18 cellular contexts compared by ENCODE assay signal in the genomic region with DNA sequence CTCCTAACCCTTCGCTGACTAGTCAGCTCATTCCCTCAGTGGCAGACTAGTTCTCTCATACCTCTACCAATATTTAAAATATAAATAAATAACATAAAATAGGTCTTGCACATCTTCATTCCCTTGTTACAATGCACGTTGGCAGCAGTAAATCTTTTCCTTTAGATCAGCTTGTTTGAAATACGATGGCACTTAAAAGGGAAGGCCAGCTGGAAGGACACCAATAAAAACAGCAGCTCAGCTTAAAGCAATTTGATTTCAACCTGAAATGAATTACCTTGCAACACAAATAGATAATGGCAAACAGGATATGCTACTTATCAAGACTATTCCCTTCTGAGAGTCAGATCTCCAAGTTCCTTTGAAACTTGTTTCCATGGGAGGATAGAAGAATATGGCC.
DNase-seq lines count a peak whose midpoint lies in the region; ATAC-seq and TF ChIP-seq lines count a peak whose summit lies in the region.
"Had no signal": no experiment of that assay in that cellular context is flagged by ENCODE, and none has a peak within 500 bp of the region (broad histone marks: within the 10 kb centered on the region; RNA-seq: fewer than 3 reads in every experiment).

No MANE protein-coding gene starts in this region.

- H3K9me3 Mint-ChIP-seq in chondrocyte (ENCODE audit: low read depth) (no peaks in the 10 kb centered on the region), osteocyte (ENCODE audit: unreplicated experiment) (no peaks in the 10 kb centered on the region)

- peak; percentile 32 for DNase-seq in NCI-H510A treated with DMSO at 0.1 percent for 48 hours (lab: John Stamatoyannopoulos, UW)
- no peak for DNase-seq in NCI-H510A (lab: John Stamatoyannopoulos, UW)
- DNase-seq in NCI-H226, result peak; percentile 18
- no peak for DNase-seq in chondrocyte (ENCODE audit: low spot score)
- DNase-seq in osteocyte (ENCODE audit: extremely low spot score, unreplicated experiment), result no peak
- DNase-seq in activated effector memory CD4-positive, alpha-beta T cell treated with Interleukin-2 at 50 U/mL for 16 hours, result no peak
- DNase-seq in NCI-H1930 (lab: John Stamatoyannopoulos, UW), result no peak
- DNase-seq: CD8-positive, alpha-beta memory T cell; GF-D8; GM23248; HCEC 1CT; KG1; NCI-H1105; NCI-H187; NCI-H2171 treated with DMSO at 0.1 percent for 48 hours; PC-9; T-helper 1 cell had no signal

- H3K4me3 Mint-ChIP-seq in chondrocyte (ENCODE audit: unreplicated experiment) (no peak overlapping the region), osteocyte (ENCODE audit: unreplicated experiment) (no peak overlapping the region)
- H3K4me3 Mint-ChIP-seq: CD8-positive, alpha-beta memory T cell had no signal

- no peaks in the 10 kb centered on the region for H3K36me3 Mint-ChIP-seq in chondrocyte (ENCODE audit: low read depth)
- no peaks in the 10 kb centered on the region for H3K36me3 Mint-ChIP-seq in osteocyte (ENCODE audit: unreplicated experiment)
- H3K36me3 Mint-ChIP-seq: CD8-positive, alpha-beta memory T cell had no signal

- no peak for ATAC-seq in GM21737 (IDR thresholded peaks at IDR 0.05; ENCODE audit: unreplicated experiment)

- no peak for TF ChIP-seq CTCF in chondrocyte (IDR thresholded peaks at IDR 0.05)
- TF ChIP-seq CTCF in osteocyte (IDR thresholded peaks at IDR 0.05), result no peak

- H3K27me3 Mint-ChIP-seq in chondrocyte (ENCODE audit: low read depth), result no peaks in the 10 kb centered on the region
- no peaks in the 10 kb centered on the region for H3K27me3 Mint-ChIP-seq in osteocyte (ENCODE audit: unreplicated experiment)
- H3K27me3 Mint-ChIP-seq: CD8-positive, alpha-beta memory T cell had no signal

- H3K27ac Mint-ChIP-seq in chondrocyte (ENCODE audit: unreplicated experiment) (peak overlapping the region; percentile 34), osteocyte (ENCODE audit: unreplicated experiment) (peak overlapping the region; percentile 78)
- H3K27ac Mint-ChIP-seq: CD8-positive, alpha-beta memory T cell had no signal

- H3K4me1 Mint-ChIP-seq in chondrocyte (ENCODE audit: low read depth) (peaks cover 58% of the 10 kb centered on the region), osteocyte (ENCODE audit: unreplicated experiment) (peaks cover 56% of the 10 kb centered on the region)
- H3K4me1 Mint-ChIP-seq: CD8-positive, alpha-beta memory T cell had no signal

Comparison
In these comparisons a context has a peak if more than half of its experiments do, and no peak if none do; other contexts are left out.
1. DNase-seq: peak in NCI-H510A treated with DMSO at 0.1 percent for 48 hours (single experiment) and NCI-H226 (single experiment); none in NCI-H510A (single experiment), chondrocyte (single experiment), osteocyte (single experiment), activated effector memory CD4-positive, alpha-beta T cell treated with Interleukin-2 at 50 U/mL for 16 hours (single experiment) and NCI-H1930 (0 of 2).